Comparison of ENCODE assay signal across 20 cellular contexts in genomic region chr2:6308986-6309385, GRCh38.
"Had no signal": no experiment of that assay in that cellular context is flagged by ENCODE, and none has a peak within 500 bp of the region (broad histone marks: within the 10 kb centered on the region; RNA-seq: fewer than 3 reads in every experiment).

No MANE protein-coding gene starts in this region.

- H3K27ac Mint-ChIP-seq: activated CD4-positive, alpha-beta memory T cell treated with anti-CD3 and anti-CD28 coated beads, Interleukin-2, amount 10 ng/mL, durations not matched to agents 7 days and 5 days; activated CD4-positive, alpha-beta T cell treated with anti-CD3 and anti-CD28 coated beads for 36 hours; activated T-cell treated with anti-CD3 and anti-CD28 coated beads, Interleukin-2, amount 50 U/mL, for 24 hours; progenitor cell of endocrine pancreas; stimulated activated naive B cell treated with anti-CD40 and anti-IgM and Interleukin-4, amounts not matched to agents 10 μg/mL and 1 μg/mL and 100 μg/mL, for 72 hours had no signal

- H3K4me3 ChIP-seq: adrenal gland, cardiac muscle cell, dorsolateral prefrontal cortex, gastroesophageal sphincter, heart right ventricle, lower lobe of right lung, right atrium auricular region, thyroid gland had no signal

- ATAC-seq: activated CD4-positive, alpha-beta T cell treated with anti-CD3 and anti-CD28 coated beads for 36 hours; gastroesophageal sphincter; heart right ventricle; left cardiac atrium; lower lobe of right lung had no signal

- H3K27me3 Mint-ChIP-seq: activated CD4-positive, alpha-beta memory T cell treated with anti-CD3 and anti-CD28 coated beads, Interleukin-2, amount 10 ng/mL, durations not matched to agents 7 days and 5 days; activated CD4-positive, alpha-beta T cell treated with anti-CD3 and anti-CD28 coated beads for 36 hours; activated T-cell treated with anti-CD3 and anti-CD28 coated beads, Interleukin-2, amount 50 U/mL, for 24 hours; progenitor cell of endocrine pancreas had no signal

- DNase-seq: activated CD4-positive, alpha-beta memory T cell treated with anti-CD3 and anti-CD28 coated beads, Interleukin-2, amount 10 ng/mL, durations not matched to agents 7 days and 5 days; activated CD4-positive, alpha-beta T cell treated with anti-CD3 and anti-CD28 coated beads for 36 hours; activated naive CD4-positive, alpha-beta T cell treated with anti-CD3 and anti-CD28 coated beads, Interleukin-2, amount 50 U/mL, for 16 hours; activated T-cell treated with anti-CD3 and anti-CD28 coated beads, Interleukin-2, amount 50 U/mL, for 24 hours; adrenal gland; dorsolateral prefrontal cortex; heart right ventricle; left cardiac atrium; lower lobe of right lung; midbrain; nucleus accumbens; stimulated activated CD4-positive, alpha-beta T cell treated with anti-CD3 and anti-CD28 coated beads, Interleukin-4, amount 100 ng/mL, for 1 hour; stimulated activated naive B cell treated with anti-CD40 and anti-IgM and Interleukin-4, amounts not matched to agents 10 μg/mL and 1 μg/mL and 100 μg/mL, for 72 hours; thyroid gland had no signal

- H3K36me3 Mint-ChIP-seq: stimulated activated naive B cell treated with anti-CD40 and anti-IgM and Interleukin-4, amounts not matched to agents 10 μg/mL and 1 μg/mL and 100 μg/mL, for 72 hours had no signal

- H3K4me3 Mint-ChIP-seq: activated CD4-positive, alpha-beta memory T cell treated with anti-CD3 and anti-CD28 coated beads, Interleukin-2, amount 10 ng/mL, durations not matched to agents 7 days and 5 days; activated CD4-positive, alpha-beta T cell treated with anti-CD3 and anti-CD28 coated beads for 36 hours; activated T-cell treated with anti-CD3 and anti-CD28 coated beads, Interleukin-2, amount 50 U/mL, for 24 hours; stimulated activated naive B cell treated with anti-CD40 and anti-IgM and Interleukin-4, amounts not matched to agents 10 μg/mL and 1 μg/mL and 100 μg/mL, for 72 hours had no signal

- H3K4me1 Mint-ChIP-seq: activated CD4-positive, alpha-beta memory T cell treated with anti-CD3 and anti-CD28 coated beads, Interleukin-2, amount 10 ng/mL, durations not matched to agents 7 days and 5 days; activated CD4-positive, alpha-beta T cell treated with anti-CD3 and anti-CD28 coated beads for 36 hours had no signal

- FAIRE-seq: endometrium, urothelium cell line had no signal
